In genomic region chr6:30682181-30683117, GRCh38 we compare ENCODE assay signal across 8 cellular contexts. TPM values are rescaled to one million over a fixed set of nuclear protein-coding genes. Genes with fewer than 3 reads are reported as not detected.
DNase-seq lines count a peak whose midpoint lies in the region; ATAC-seq and TF ChIP-seq lines count a peak whose summit lies in the region.

No MANE protein-coding gene starts in this region.

- no peak for TF ChIP-seq CTCF in cardiac muscle cell (IDR thresholded peaks at IDR 0.05; ENCODE audit: low read depth, low read length)
- no peak for TF ChIP-seq CTCF in transverse colon (IDR thresholded peaks at IDR 0.05)

- H3K27ac Mint-ChIP-seq in activated naive CD4-positive, alpha-beta T cell treated with anti-CD3 and anti-CD28 coated beads, Interleukin-2, amount 50 U/mL, for 24 hours, result peak overlapping the region; percentile 96

- H3K4me1 ChIP-seq in cardiac muscle cell (ENCODE audit: low read depth), result peaks cover 47% of the 10 kb centered on the region
- H3K4me1 ChIP-seq in transverse colon, result peaks cover 0 to 77% (median 35%) of the 10 kb centered on the region in 4 donors

- H3K36me3 ChIP-seq in cardiac muscle cell (peaks cover 9% of the 10 kb centered on the region), transverse colon (no peaks in the 10 kb centered on the region)

- H3K27me3 Mint-ChIP-seq in activated naive CD4-positive, alpha-beta T cell treated with anti-CD3 and anti-CD28 coated beads, Interleukin-2, amount 50 U/mL, for 24 hours, result no peaks in the 10 kb centered on the region

- DNase-seq in cardiac muscle cell (ENCODE audit: low read depth in 1 of 2, low spot score in 1 of 2), result peak; percentile 68 to 84
- DNase-seq in posterior cingulate gyrus, result peak in 7 of 10 donors; percentile 21 to 92 (median 44)
- DNase-seq in transverse colon, result peak; percentile 89
- no peak for DNase-seq in NCI-H1694 (lab: John Stamatoyannopoulos, UW)

- H3K9me3 Mint-ChIP-seq in activated naive CD4-positive, alpha-beta T cell treated with anti-CD3 and anti-CD28 coated beads, Interleukin-2, amount 50 U/mL, for 24 hours, result no peaks in the 10 kb centered on the region

- ATAC-seq in GM19025 (IDR thresholded peaks at IDR 0.05; ENCODE audit: low read depth, unreplicated experiment), result peak; percentile 28
- peak; percentile 45 for ATAC-seq in HG03159 (IDR thresholded peaks at IDR 0.05; ENCODE audit: unreplicated experiment)
- peak; percentile 65 for ATAC-seq in SK-N-SH treated with all-trans-retinoic acid at 6 μM for 48 hours

- peak; percentile 22 for TF ChIP-seq EP300 in transverse colon (IDR thresholded peaks at IDR 0.05; ENCODE audit: low read depth)

- peak; percentile 51 for TF ChIP-seq POLR2A in transverse colon (IDR thresholded peaks at IDR 0.05)

- no peaks in the 10 kb centered on the region for H3K27me3 ChIP-seq in cardiac muscle cell
- H3K27me3 ChIP-seq in transverse colon, result no peaks in the 10 kb centered on the region

- H3K4me3 ChIP-seq in cardiac muscle cell (peak overlapping the region; percentile 2), transverse colon (peak overlapping the region; percentile 7 to 72 (median 64))

- in situ Hi-C loops in transverse colon (cut with MboI; ENCODE audit: low pct_ligation_motif_present in 1 of 4, low pct_unique_long_range_greater_than_20kb in 1 of 4, low sequenced_read_pairs in 3 of 4), result loop anchor here in 2 of 4 donors (5.0 kb wide), 2 partner anchors 35 to 40 kb away; partner anchors contain the start of genes MDC1 (in 1 of the 2) and TUBB (in 1 of the 2)

- H3K27ac ChIP-seq in cardiac muscle cell (peak overlapping the region; percentile 88), transverse colon (peak overlapping the region; percentile 93 to 99 (median 96))

- 29% methylated on average over 4 to 11 of the region's 11 CpGs for WGBS in transverse colon (ENCODE audit: low coverage in 1 of 2), 2 donors

- H3K4me3 Mint-ChIP-seq in activated naive CD4-positive, alpha-beta T cell treated with anti-CD3 and anti-CD28 coated beads, Interleukin-2, amount 50 U/mL, for 24 hours, result peak overlapping the region; percentile 91

- no peaks in the 10 kb centered on the region for H3K9me3 ChIP-seq in cardiac muscle cell (ENCODE audit: low read depth)
- no peaks in the 10 kb centered on the region for H3K9me3 ChIP-seq in transverse colon

- intact Hi-C loops in posterior cingulate gyrus (cut with DNase I), result loop anchor here (5.0 kb wide), 1 partner anchor 340 kb away; no protein-coding TSS in a partner anchor
- intact Hi-C loops in transverse colon (cut with DNase I; ENCODE audit: low total_unique reads), result loop anchor here (5.0 kb wide), 1 partner anchor 130 kb away; no protein-coding TSS in a partner anchor

- peaks cover 32% of the 10 kb centered on the region for H3K36me3 Mint-ChIP-seq in activated naive CD4-positive, alpha-beta T cell treated with anti-CD3 and anti-CD28 coated beads, Interleukin-2, amount 50 U/mL, for 24 hours

- peaks cover 30% of the 10 kb centered on the region for H3K4me1 Mint-ChIP-seq in activated naive CD4-positive, alpha-beta T cell treated with anti-CD3 and anti-CD28 coated beads, Interleukin-2, amount 50 U/mL, for 24 hours

TF ChIP-seq in SK-N-SH treated with all-trans-retinoic acid at 6 μM for 48 hours, 23 proteins besides CTCF, POLR2A, EP300 and RAD21:
- TF ChIP-seq, protein P1, sequence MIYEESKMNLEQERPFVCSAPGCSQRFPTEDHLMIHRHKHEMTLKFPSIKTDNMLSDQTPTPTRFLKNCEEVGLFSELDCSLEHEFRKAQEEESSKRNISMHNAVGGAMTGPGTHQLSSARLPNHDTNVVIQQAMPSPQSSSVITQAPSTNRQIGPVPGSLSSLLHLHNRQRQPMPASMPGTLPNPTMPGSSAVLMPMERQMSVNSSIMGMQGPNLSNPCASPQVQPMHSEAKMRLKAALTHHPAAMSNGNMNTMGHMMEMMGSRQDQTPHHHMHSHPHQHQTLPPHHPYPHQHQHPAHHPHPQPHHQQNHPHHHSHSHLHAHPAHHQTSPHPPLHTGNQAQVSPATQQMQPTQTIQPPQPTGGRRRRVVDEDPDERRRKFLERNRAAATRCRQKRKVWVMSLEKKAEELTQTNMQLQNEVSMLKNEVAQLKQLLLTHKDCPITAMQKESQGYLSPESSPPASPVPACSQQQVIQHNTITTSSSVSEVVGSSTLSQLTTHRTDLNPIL (CRISPR knock-in tag; IDR thresholded peaks at IDR 0.05; ENCODE audit: low read depth), result no peak
- TF ChIP-seq RARB (CRISPR knock-in tag; IDR thresholded peaks at IDR 0.05) (no peak), ARNTL (CRISPR knock-in tag; IDR thresholded peaks at IDR 0.05; ENCODE audit: borderline replicate concordance, low read depth) (no peak), BACH2 (CRISPR knock-in tag; IDR thresholded peaks at IDR 0.05; ENCODE audit: borderline replicate concordance) (no peak), ZNF565 (CRISPR knock-in tag; conservative IDR thresholded peaks at IDR 0.05; ENCODE audit: low read depth) (no peak), CSRNP3 (CRISPR knock-in tag; IDR thresholded peaks at IDR 0.05) (no peak)
- TF ChIP-seq, protein P2, sequence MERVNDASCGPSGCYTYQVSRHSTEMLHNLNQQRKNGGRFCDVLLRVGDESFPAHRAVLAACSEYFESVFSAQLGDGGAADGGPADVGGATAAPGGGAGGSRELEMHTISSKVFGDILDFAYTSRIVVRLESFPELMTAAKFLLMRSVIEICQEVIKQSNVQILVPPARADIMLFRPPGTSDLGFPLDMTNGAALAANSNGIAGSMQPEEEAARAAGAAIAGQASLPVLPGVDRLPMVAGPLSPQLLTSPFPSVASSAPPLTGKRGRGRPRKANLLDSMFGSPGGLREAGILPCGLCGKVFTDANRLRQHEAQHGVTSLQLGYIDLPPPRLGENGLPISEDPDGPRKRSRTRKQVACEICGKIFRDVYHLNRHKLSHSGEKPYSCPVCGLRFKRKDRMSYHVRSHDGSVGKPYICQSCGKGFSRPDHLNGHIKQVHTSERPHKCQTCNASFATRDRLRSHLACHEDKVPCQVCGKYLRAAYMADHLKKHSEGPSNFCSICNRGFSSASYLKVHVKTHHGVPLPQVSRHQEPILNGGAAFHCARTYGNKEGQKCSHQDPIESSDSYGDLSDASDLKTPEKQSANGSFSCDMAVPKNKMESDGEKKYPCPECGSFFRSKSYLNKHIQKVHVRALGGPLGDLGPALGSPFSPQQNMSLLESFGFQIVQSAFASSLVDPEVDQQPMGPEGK (CRISPR knock-in tag; IDR thresholded peaks at IDR 0.05; ENCODE audit: borderline replicate concordance), result peak; percentile 46; the same call in 1 of the 2 replicates

RNA-seq across cellular contexts. Expression of gene PPP1R18, which starts 4.0 kb away (rescaled TPM):
- 25.7 and 43.5 TPM in 2 replicates for total RNA-seq in cardiac muscle cell
- polyA plus RNA-seq in cardiac muscle cell, result 9.9 and 13.0 TPM in 2 replicates
- total RNA-seq in transverse colon, result 10 to 100 TPM; 11.5 to 46.0 (median 14.9) TPM

RNA-seq across cellular contexts. Expression of gene NRM, which starts 8.3 kb away (rescaled TPM):
- total RNA-seq in cardiac muscle cell, result 13.7 and 17.2 TPM in 2 replicates
- 29.1 and 33.8 TPM in 2 replicates for polyA plus RNA-seq in cardiac muscle cell
- 10 to 100 TPM in 1 of 4 donors, 1 to 10 TPM in 2, not detected in 1; 2.7 to 13.8 (median 2.7) TPM for total RNA-seq in transverse colon

RNA-seq across cellular contexts. Expression of gene DHX16, which starts 9.6 kb away (rescaled TPM):
- total RNA-seq in cardiac muscle cell (36.7 and 38.1 TPM in 2 replicates), transverse colon (100 to 1,000 TPM in 1 of 4 donors, 10 to 100 TPM in 3; 37.8 to 144 (median 41.3) TPM)
- polyA plus RNA-seq in cardiac muscle cell, result 27.8 and 36.2 TPM in 2 replicates

RNA-seq across cellular contexts. Expression of gene MDC1, which starts 34.6 kb away (rescaled TPM):
- 14.3 and 21.9 TPM in 2 replicates for total RNA-seq in cardiac muscle cell
- polyA plus RNA-seq in cardiac muscle cell, result 30.0 and 44.1 TPM in 2 replicates
- 10 to 100 TPM in 2 of 4 donors, 1 to 10 TPM in 2; 3.1 to 13.5 (median 9.7) TPM for total RNA-seq in transverse colon

RNA-seq across cellular contexts. Expression of gene C6orf136, which starts 35.5 kb away (rescaled TPM):
- total RNA-seq in cardiac muscle cell (27.5 and 28.5 TPM in 2 replicates), transverse colon (100 to 1,000 TPM in 1 of 4 donors, 10 to 100 TPM in 3; 49.1 to 301 (median 63.5) TPM)
- polyA plus RNA-seq in cardiac muscle cell, result 31.7 and 40.1 TPM in 2 replicates
